32 cellular contexts compared by ENCODE assay signal in genomic region chr7:142932386-142933091, GRCh38. TPM values are rescaled to one million over a fixed set of nuclear protein-coding genes. Genes with fewer than 3 reads are reported as not detected.
"Had no signal": no experiment of that assay in that cellular context is flagged by ENCODE, and none has a peak within 500 bp of the region (broad histone marks: within the 10 kb centered on the region; RNA-seq: fewer than 3 reads in every experiment).

No MANE protein-coding gene starts in this region.

- H3K36me3 ChIP-seq: brain microvascular endothelial cell, gastroesophageal sphincter, ovary, suprapubic skin, tibial artery, upper lobe of right lung had no signal

- H2AFZ ChIP-seq: hepatocyte had no signal

- ATAC-seq: activated CD8-positive, alpha-beta T cell treated with anti-CD3 and anti-CD28 coated beads for 36 hours; activated T-cell treated with anti-CD3 and anti-CD28 coated beads, Interleukin-2, amount 50 U/mL, for 4 hours; activated T-helper 17 cell treated with anti-CD3 and anti-CD28 coated beads, Interleukin-2, amount 50 U/mL, for 72 hours; gastroesophageal sphincter; psoas muscle; upper lobe of right lung had no signal

- H3K4me2 ChIP-seq: hepatocyte, smooth muscle cell had no signal

- H3K4me3 Mint-ChIP-seq: activated CD4-positive, alpha-beta T cell treated with anti-CD3 and anti-CD28 coated beads, Interleukin-2, amount 10 ng/mL, durations not matched to agents 7 days and 5 days; activated CD8-positive, alpha-beta T cell treated with anti-CD3 and anti-CD28 coated beads for 36 hours; activated T-cell treated with anti-CD3 and anti-CD28 coated beads, Interleukin-2, amount 50 U/mL, for 4 hours; activated T-helper 17 cell treated with anti-CD3 and anti-CD28 coated beads, Interleukin-2, amount 50 U/mL, for 72 hours; mesothelial cell of epicardium; nephron progenitor cell had no signal

- H3K27me3 Mint-ChIP-seq: activated CD4-positive, alpha-beta T cell treated with anti-CD3 and anti-CD28 coated beads, Interleukin-2, amount 10 ng/mL, durations not matched to agents 7 days and 5 days; activated CD8-positive, alpha-beta T cell treated with anti-CD3 and anti-CD28 coated beads for 36 hours; activated T-helper 17 cell treated with anti-CD3 and anti-CD28 coated beads, Interleukin-2, amount 50 U/mL, for 72 hours had no signal

- H3K79me2 ChIP-seq: hepatocyte had no signal

- H3K4me1 Mint-ChIP-seq: activated CD4-positive, alpha-beta T cell treated with anti-CD3 and anti-CD28 coated beads, Interleukin-2, amount 10 ng/mL, durations not matched to agents 7 days and 5 days; activated T-helper 17 cell treated with anti-CD3 and anti-CD28 coated beads, Interleukin-2, amount 50 U/mL, for 72 hours; mesothelial cell of epicardium had no signal

- H3K9me3 ChIP-seq: gastroesophageal sphincter, ovary, psoas muscle, suprapubic skin, tibial artery, upper lobe of right lung had no signal

- H3K4me1 ChIP-seq: gastroesophageal sphincter, psoas muscle, suprapubic skin, tibial artery, upper lobe of right lung had no signal

- H3K36me3 Mint-ChIP-seq: mesothelial cell of epicardium had no signal

- H3K27ac ChIP-seq: brain microvascular endothelial cell, gastroesophageal sphincter, hepatocyte, ovary, psoas muscle, suprapubic skin, tibial artery, upper lobe of right lung had no signal

- H3K4me3 ChIP-seq: gastroesophageal sphincter, hepatocyte, ovary, psoas muscle, smooth muscle cell, suprapubic skin, tibial artery, upper lobe of right lung had no signal

- DNase-seq: activated CD4-positive, alpha-beta T cell treated with anti-CD3 and anti-CD28 coated beads for 1 hour; activated CD4-positive, alpha-beta T cell treated with anti-CD3 and anti-CD28 coated beads, Interleukin-2, amount 10 ng/mL, durations not matched to agents 7 days and 5 days; activated CD8-positive, alpha-beta T cell treated with anti-CD3 and anti-CD28 coated beads for 36 hours; activated gamma-delta T cell treated with Interleukin-2 at 50 U/mL for 16 hours; activated naive CD4-positive, alpha-beta T cell treated with anti-CD3 and anti-CD28 coated beads, Interleukin-2, amount 50 U/mL, for 16 hours; activated T-cell treated with anti-CD3 and anti-CD28 coated beads, Interleukin-2, amount 50 U/mL, for 4 hours; amniotic stem cell; brain microvascular endothelial cell; caudate nucleus; islet precursor cell; mammary epithelial cell; naive B cell; nephron progenitor cell; ovary; psoas muscle; stimulated activated CD4-positive, alpha-beta T cell treated with anti-CD3 and anti-CD28 coated beads, Interleukin-1b, Interleukin-23, amount 100 ng/mL, for 48 hours; stimulated activated naive CD4-positive, alpha-beta T cell; tibial artery; upper lobe of right lung had no signal

- H3K27me3 ChIP-seq: brain microvascular endothelial cell, hepatocyte, ovary, suprapubic skin, upper lobe of right lung had no signal

- H3K9me3 Mint-ChIP-seq: activated CD4-positive, alpha-beta T cell treated with anti-CD3 and anti-CD28 coated beads, Interleukin-2, amount 10 ng/mL, durations not matched to agents 7 days and 5 days; activated CD8-positive, alpha-beta T cell treated with anti-CD3 and anti-CD28 coated beads for 36 hours; activated T-cell treated with anti-CD3 and anti-CD28 coated beads, Interleukin-2, amount 50 U/mL, for 4 hours; activated T-helper 17 cell treated with anti-CD3 and anti-CD28 coated beads, Interleukin-2, amount 50 U/mL, for 72 hours; mesothelial cell of epicardium; nephron progenitor cell had no signal

- H3K27ac Mint-ChIP-seq: activated CD4-positive, alpha-beta T cell treated with anti-CD3 and anti-CD28 coated beads, Interleukin-2, amount 10 ng/mL, durations not matched to agents 7 days and 5 days; activated CD8-positive, alpha-beta T cell treated with anti-CD3 and anti-CD28 coated beads for 36 hours; activated T-helper 17 cell treated with anti-CD3 and anti-CD28 coated beads, Interleukin-2, amount 50 U/mL, for 72 hours; mesothelial cell of epicardium; nephron progenitor cell had no signal

RNA-seq across cellular contexts. Expression of gene TRPV5, which starts 1.0 kb away (rescaled TPM):
- total RNA-seq: activated CD4-positive, alpha-beta T cell treated with anti-CD3 and anti-CD28 coated beads, Interleukin-2, amount 10 ng/mL, durations not matched to agents 7 days and 5 days; activated CD8-positive, alpha-beta T cell treated with anti-CD3 and anti-CD28 coated beads for 36 hours; activated T-cell treated with anti-CD3 and anti-CD28 coated beads, Interleukin-2, amount 50 U/mL, for 4 hours; astrocyte; chondrocyte; endothelial cell of umbilical vein; fibroblast of lung; fibroblast of villous mesenchyme; hepatocyte; mammary epithelial cell; ovary; smooth muscle cell; suprapubic skin; upper lobe of right lung had no signal
- polyA plus RNA-seq: endothelial cell of umbilical vein, esophagus, fibroblast of lung, hepatocyte, liver, mammary epithelial cell, ovary, psoas muscle, smooth muscle cell had no signal

RNA-seq across cellular contexts. Expression of gene LLCFC1, which starts 6.7 kb away (rescaled TPM):
- total RNA-seq: activated CD4-positive, alpha-beta T cell treated with anti-CD3 and anti-CD28 coated beads, Interleukin-2, amount 10 ng/mL, durations not matched to agents 7 days and 5 days; activated CD8-positive, alpha-beta T cell treated with anti-CD3 and anti-CD28 coated beads for 36 hours; activated T-cell treated with anti-CD3 and anti-CD28 coated beads, Interleukin-2, amount 50 U/mL, for 4 hours; activated T-helper 17 cell treated with anti-CD3 and anti-CD28 coated beads, Interleukin-2, amount 50 U/mL, for 72 hours; astrocyte; chondrocyte; endothelial cell of umbilical vein; fibroblast of lung; fibroblast of villous mesenchyme; gastroesophageal sphincter; hepatocyte; liver; mammary epithelial cell; mesothelial cell of epicardium; ovary; psoas muscle; smooth muscle cell; suprapubic skin; upper lobe of right lung had no signal
- polyA plus RNA-seq: endothelial cell of umbilical vein, esophagus, fibroblast of lung, hepatocyte, liver, mammary epithelial cell, ovary, psoas muscle, smooth muscle cell had no signal

RNA-seq across cellular contexts. Expression of gene KEL, which starts 29.6 kb away (rescaled TPM):
- total RNA-seq: astrocyte, fibroblast of lung, fibroblast of villous mesenchyme, gastroesophageal sphincter, mammary epithelial cell had no signal

RNA-seq across cellular contexts. Expression of gene TRPV6, which starts 47.0 kb away (rescaled TPM):
- total RNA-seq: activated CD8-positive, alpha-beta T cell treated with anti-CD3 and anti-CD28 coated beads for 36 hours; activated T-cell treated with anti-CD3 and anti-CD28 coated beads, Interleukin-2, amount 50 U/mL, for 4 hours; chondrocyte; endothelial cell of umbilical vein; fibroblast of lung; fibroblast of villous mesenchyme; psoas muscle; smooth muscle cell had no signal
- polyA plus RNA-seq: endothelial cell of umbilical vein, fibroblast of lung had no signal
